Comparison of ENCODE assay signal across 10 cellular contexts in the genomic region with DNA sequence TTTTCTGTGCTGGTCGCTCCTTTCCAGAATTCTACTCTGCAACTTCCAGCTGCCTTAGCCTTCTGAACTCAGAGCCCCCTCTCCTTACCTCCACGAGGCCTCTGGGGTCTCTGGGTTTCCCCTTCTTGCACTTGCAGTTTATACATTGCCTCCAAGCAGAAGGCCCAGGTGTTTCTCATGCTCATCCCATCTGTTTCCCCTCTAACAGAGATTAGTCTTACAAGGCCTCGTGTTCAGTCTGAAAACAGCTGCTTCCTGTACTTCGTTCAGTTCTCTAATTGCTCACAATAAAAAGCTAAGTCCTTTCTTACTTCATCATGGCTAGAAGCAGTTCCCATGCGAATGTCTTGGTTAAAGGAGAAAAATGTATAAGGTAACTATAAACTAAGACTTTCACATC.
A peak's percentile ranks its signal among the peaks of the same experiment; 100 is the strongest.
DNase-seq lines count a peak whose midpoint lies in the region; ATAC-seq lines count a peak whose summit lies in the region.
"Had no signal": no experiment of that assay in that cellular context is flagged by ENCODE, and none has a peak within 500 bp of the region (broad histone marks: within the 10 kb centered on the region; RNA-seq: fewer than 3 reads in every experiment).

No MANE protein-coding gene starts in this region.

- H3K9me3 ChIP-seq in Karpas-422 (ENCODE audit: low read length): no peaks in the 10 kb centered on the region

- peak; percentile 85 for ATAC-seq in GM21576 (IDR thresholded peaks at IDR 0.05; ENCODE audit: unreplicated experiment)

- H3K27me3 ChIP-seq in Karpas-422 (ENCODE audit: low read length): no peaks in the 10 kb centered on the region

- H3K9me2 ChIP-seq in Karpas-422 (replicated peaks; ENCODE audit: insufficient read depth, low read length): no peaks in the 10 kb centered on the region

- DNase-seq in DMS 273 (lab: John Stamatoyannopoulos, UW; ENCODE audit: unreplicated experiment) (peak; percentile 57), Karpas-422 (peak; percentile 91), fibroblast of gingiva (ENCODE audit: low read depth) (peak; percentile 18), hepatic stellate cell (ENCODE audit: low spot score) (no peak), NCI-H2081 treated with DMSO at 0.1 percent for 48 hours (lab: John Stamatoyannopoulos, UW) (no peak), mucosa of gallbladder (ENCODE audit: low spot score) (no peak)
- DNase-seq in stimulated activated naive CD4-positive, alpha-beta T cell (lab: John Stamatoyannopoulos, UW): no peak
- DNase-seq: activated CD4-positive, alpha-beta T cell treated with anti-CD3 and anti-CD28 coated beads, Interleukin-2, amount 50 U/mL, for 48 hours; COR-L47 had no signal

- peak overlapping the region; percentile 74 for H3K4me2 ChIP-seq in Karpas-422 (ENCODE audit: low read depth, low read length, poor library complexity, severe bottlenecking)

- H3K4me1 ChIP-seq in Karpas-422 (ENCODE audit: low read length): peaks cover 95% of the 10 kb centered on the region

- H3K36me3 ChIP-seq in Karpas-422 (ENCODE audit: insufficient read depth, low read length): no peaks in the 10 kb centered on the region

- no peaks in the 10 kb centered on the region for H4K20me1 ChIP-seq in Karpas-422 (ENCODE audit: insufficient read depth, low read depth, low read length)

- H3K9ac ChIP-seq in Karpas-422 (ENCODE audit: low read length): peak overlapping the region; percentile 73

- peaks cover 57% of the 10 kb centered on the region for H3K79me2 ChIP-seq in Karpas-422 (ENCODE audit: low read length)

- no peak overlapping the region for H2AFZ ChIP-seq in Karpas-422 (ENCODE audit: low read length)

- peak overlapping the region; percentile 44 for H3K4me3 ChIP-seq in Karpas-422 (ENCODE audit: low read length)

- peak overlapping the region; percentile 100 for H3K27ac ChIP-seq in Karpas-422 (ENCODE audit: low read length)

Comparison
In these comparisons a context has a peak if more than half of its experiments do, and no peak if none do; other contexts are left out.
1. DNase-seq: peak in DMS 273 (single experiment), Karpas-422 (single experiment) and fibroblast of gingiva (single experiment); none in hepatic stellate cell (single experiment), stimulated activated naive CD4-positive, alpha-beta T cell (0 of 6), NCI-H2081 treated with DMSO at 0.1 percent for 48 hours (single experiment) and mucosa of gallbladder (single experiment).